ENCODE assay signal across 8 cellular contexts in the genomic region with DNA sequence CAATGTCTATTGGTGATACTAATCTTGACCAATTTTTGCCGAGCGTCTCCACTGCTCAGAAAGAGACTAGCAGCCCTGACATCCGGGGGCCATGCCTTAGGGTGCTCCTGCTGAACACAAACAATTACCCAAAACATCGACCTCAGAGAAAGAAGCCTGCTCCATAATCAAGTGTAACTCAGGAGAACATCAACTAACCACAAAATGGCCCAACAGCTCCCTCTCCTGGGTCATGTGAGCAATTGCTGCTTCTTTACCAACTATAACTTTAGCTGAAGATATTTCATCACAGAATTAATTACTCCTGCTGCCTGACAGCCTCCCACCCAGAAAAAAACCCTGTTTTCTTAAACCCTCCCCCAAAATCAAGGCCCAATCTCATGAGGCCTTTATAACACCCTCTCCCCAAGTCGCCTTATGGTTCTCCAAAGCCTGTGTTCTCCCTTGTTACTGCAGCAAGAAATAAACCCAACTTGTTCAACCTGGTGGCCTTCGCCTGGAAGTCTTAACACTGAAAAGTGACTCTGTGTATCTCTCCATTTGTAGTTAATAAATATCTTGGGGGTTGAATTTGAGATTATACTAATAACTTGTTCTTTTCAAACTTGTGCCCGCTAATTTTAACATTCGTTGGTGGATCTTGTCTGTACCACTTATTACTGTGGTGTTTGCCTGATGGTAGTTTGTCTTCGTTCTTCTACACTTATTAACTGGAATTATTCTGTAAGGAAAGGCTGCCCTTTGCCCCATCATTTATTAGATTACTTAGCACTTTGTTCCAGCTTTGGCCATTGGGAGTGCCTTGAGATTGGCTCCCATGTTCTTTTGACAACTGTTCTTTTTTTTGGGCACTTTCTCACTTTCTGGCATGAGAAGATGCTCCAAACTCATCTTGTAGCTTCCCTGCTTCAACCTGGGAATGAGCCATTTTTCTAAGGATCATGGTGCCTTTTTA. TPM values are rescaled to one million over a fixed set of nuclear protein-coding genes. Genes with fewer than 3 reads are reported as not detected.
DNase-seq lines count a peak whose midpoint lies in the region; FAIRE-seq and TF ChIP-seq lines count a peak whose summit lies in the region.

No MANE protein-coding gene starts in this region.

- H3K9me3 Mint-ChIP-seq in activated naive CD4-positive, alpha-beta T cell treated with anti-CD3 and anti-CD28 coated beads, Interleukin-2, amount 10 ng/mL, durations not matched to agents 7 days and 5 days: no peaks in the 10 kb centered on the region

- peaks cover 38% of the 10 kb centered on the region for H3K27me3 Mint-ChIP-seq in activated naive CD4-positive, alpha-beta T cell treated with anti-CD3 and anti-CD28 coated beads, Interleukin-2, amount 10 ng/mL, durations not matched to agents 7 days and 5 days

- H3K4me3 Mint-ChIP-seq in activated naive CD4-positive, alpha-beta T cell treated with anti-CD3 and anti-CD28 coated beads, Interleukin-2, amount 10 ng/mL, durations not matched to agents 7 days and 5 days: no peak overlapping the region

- no peaks in the 10 kb centered on the region for H3F3A ChIP-seq in SK-N-SH (replicated peaks; ENCODE audit: insufficient read depth)

- no peaks in the 10 kb centered on the region for H3K36me3 ChIP-seq in SK-N-SH (replicated peaks in 1 of 2; ENCODE audit: control insufficient read depth in 1 of 2, insufficient read depth in 2 of 2, low read length in 1 of 2)

- peak; percentile 93 for DNase-seq in AG08395 (ENCODE audit: low spot score)
- peak; percentile 70 for DNase-seq in GM19238 (ENCODE audit: insufficient read length, low spot score)
- DNase-seq in NB4 (ENCODE audit: low read depth): peak; percentile 94
- peak; percentile 86 for DNase-seq in SK-N-SH
- peak; percentile 82 for DNase-seq in activated naive CD4-positive, alpha-beta T cell treated with anti-CD3 and anti-CD28 coated beads, Interleukin-2, amount 10 ng/mL, durations not matched to agents 7 days and 5 days
- DNase-seq in glomerular visceral epithelial cell (ENCODE audit: extremely low spot score): peak; percentile 70
- DNase-seq in pons (ENCODE audit: low spot score): peak; percentile 91
- DNase-seq in urothelium cell line (ENCODE audit: low spot score): peak; percentile 86

- H2AFZ ChIP-seq in SK-N-SH (ENCODE audit: low read depth): 0 out of 2 replicates have a peak overlapping the region, but pooled peaks have one; percentile 18

- H3K4me1 ChIP-seq in SK-N-SH (ENCODE audit: control insufficient read depth in 1 of 2, insufficient read depth in 2 of 2, low read depth in 1 of 2, low read length in 1 of 2): no peaks in the 10 kb centered on the region

- no peaks in the 10 kb centered on the region for H4K20me1 ChIP-seq in SK-N-SH (ENCODE audit: insufficient read depth)

- H3K9ac ChIP-seq in SK-N-SH: no peak overlapping the region

- no peaks in the 10 kb centered on the region for H3K36me3 Mint-ChIP-seq in activated naive CD4-positive, alpha-beta T cell treated with anti-CD3 and anti-CD28 coated beads, Interleukin-2, amount 10 ng/mL, durations not matched to agents 7 days and 5 days

- H3K4me3 ChIP-seq in NB4 (ENCODE audit: low read depth, low read length): no peak overlapping the region
- H3K4me3 ChIP-seq in SK-N-SH (ENCODE audit: low read depth in 2 of 2, low read length in 1 of 2): no peak overlapping the region; a peak in 1 of 4 replicates

- no peaks in the 10 kb centered on the region for H3K79me2 ChIP-seq in SK-N-SH (ENCODE audit: insufficient read depth)

- CTCF ChIA-PET in SK-N-SH (lab: Yijun Ruan, JAX): interaction anchor here (0.6 to 6.6 kb wide), 104 partner anchors 8 to 936 kb away, joined by 3 to 149 read pairs (median 5); partner anchors contain the start of genes CCM2, H2AZ2, MYO1G and NACAD
- CTCF ChIA-PET in activated naive CD4-positive, alpha-beta T cell treated with anti-CD3 and anti-CD28 coated beads, Interleukin-2, amount 10 ng/mL, durations not matched to agents 7 days and 5 days (lab: Charles Lee): interaction anchor here (0.6 to 5.9 kb wide), 41 partner anchors 9 to 653 kb away, joined by 3 to 102 read pairs (median 4); partner anchors contain the start of genes H2AZ2, OGDH and TBRG4

- no peaks in the 10 kb centered on the region for H3K9me3 ChIP-seq in SK-N-SH

- no peak for TF ChIP-seq POLR2A in NB4 (IDR thresholded peaks at IDR 0.05; ENCODE audit: extremely low read depth, insufficient read length)

- peaks cover 9% of the 10 kb centered on the region; the same call in 1 of the 2 replicates for H3K27me3 ChIP-seq in SK-N-SH (ENCODE audit: insufficient read depth)

- no peaks in the 10 kb centered on the region for H3K9me2 ChIP-seq in SK-N-SH

- no peak overlapping the region for H3K4me2 ChIP-seq in SK-N-SH

- TF ChIP-seq CTCF in NB4 (IDR thresholded peaks at IDR 0.05; ENCODE audit: low read depth, low read length): peak; percentile 90
- peak; percentile 99 for TF ChIP-seq CTCF in SK-N-SH (IDR thresholded peaks at IDR 0.05)

- POLR2A ChIA-PET in SK-N-SH (lab: Yijun Ruan, JAX): interaction anchor here (0.7 to 2.1 kb wide), 6 partner anchors 24 to 331 kb away, joined by 3 to 8 read pairs (median 4); partner anchors contain the start of genes H2AZ2 and TBRG4

- peaks cover 32% of the 10 kb centered on the region for H3K4me1 Mint-ChIP-seq in activated naive CD4-positive, alpha-beta T cell treated with anti-CD3 and anti-CD28 coated beads, Interleukin-2, amount 10 ng/mL, durations not matched to agents 7 days and 5 days

- no peak for FAIRE-seq in urothelium cell line (lab: Jason Lieb, UNC)

- H3K27ac ChIP-seq in SK-N-SH (ENCODE audit: low read depth in 2 of 2, low read length in 1 of 2): no peak overlapping the region

- no peak overlapping the region for H3K27ac Mint-ChIP-seq in activated naive CD4-positive, alpha-beta T cell treated with anti-CD3 and anti-CD28 coated beads, Interleukin-2, amount 10 ng/mL, durations not matched to agents 7 days and 5 days

- WGBS in SK-N-SH (ENCODE audit: low lambda C conversion rate): 36% methylated on average over 9 of the region's 9 CpGs

- no peak for TF ChIP-seq EP300 in SK-N-SH (IDR thresholded peaks at IDR 0.05; ENCODE audit: borderline replicate concordance in 1 of 2, low read depth in 1 of 2, low read length in 1 of 2)

- peak; percentile 100 for TF ChIP-seq RAD21 in SK-N-SH (IDR thresholded peaks at IDR 0.05; ENCODE audit: low read length)

TF ChIP-seq in SK-N-SH, 30 proteins besides CTCF, POLR2A, EP300 and RAD21:
- TF ChIP-seq, protein P1, sequence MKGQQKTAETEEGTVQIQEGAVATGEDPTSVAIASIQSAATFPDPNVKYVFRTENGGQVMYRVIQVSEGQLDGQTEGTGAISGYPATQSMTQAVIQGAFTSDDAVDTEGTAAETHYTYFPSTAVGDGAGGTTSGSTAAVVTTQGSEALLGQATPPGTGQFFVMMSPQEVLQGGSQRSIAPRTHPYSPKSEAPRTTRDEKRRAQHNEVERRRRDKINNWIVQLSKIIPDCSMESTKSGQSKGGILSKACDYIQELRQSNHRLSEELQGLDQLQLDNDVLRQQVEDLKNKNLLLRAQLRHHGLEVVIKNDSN (IDR thresholded peaks at IDR 0.05; ENCODE audit: borderline replicate concordance, low read depth): peak; percentile 34; the same call in 1 of the 2 replicates
- TF ChIP-seq RCOR1 (IDR thresholded peaks at IDR 0.05; ENCODE audit: low read length) (peak; percentile 33; the same call in 1 of the 2 replicates), SMC3 (IDR thresholded peaks at IDR 0.05; ENCODE audit: low read depth, low read length) (peak; percentile 94), MXI1 (IDR thresholded peaks at IDR 0.05; ENCODE audit: low read depth, low read length) (no peak), POLR2AphosphoS5 (IDR thresholded peaks at IDR 0.05; ENCODE audit: low read depth, low read length) (no peak), CHD2 (IDR thresholded peaks at IDR 0.05; ENCODE audit: low read length, partially characterized antibody) (peak; percentile 29)
- TF ChIP-seq, protein P2, sequence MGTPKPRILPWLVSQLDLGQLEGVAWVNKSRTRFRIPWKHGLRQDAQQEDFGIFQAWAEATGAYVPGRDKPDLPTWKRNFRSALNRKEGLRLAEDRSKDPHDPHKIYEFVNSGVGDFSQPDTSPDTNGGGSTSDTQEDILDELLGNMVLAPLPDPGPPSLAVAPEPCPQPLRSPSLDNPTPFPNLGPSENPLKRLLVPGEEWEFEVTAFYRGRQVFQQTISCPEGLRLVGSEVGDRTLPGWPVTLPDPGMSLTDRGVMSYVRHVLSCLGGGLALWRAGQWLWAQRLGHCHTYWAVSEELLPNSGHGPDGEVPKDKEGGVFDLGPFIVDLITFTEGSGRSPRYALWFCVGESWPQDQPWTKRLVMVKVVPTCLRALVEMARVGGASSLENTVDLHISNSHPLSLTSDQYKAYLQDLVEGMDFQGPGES (IDR thresholded peaks at IDR 0.05; ENCODE audit: low read depth, low read length): 0 out of 2 replicates have a peak, but pooled peaks have one; percentile 2

RNA-seq across cellular contexts. Expression of gene RAMP3, which starts 21.2 kb away (rescaled TPM):
- polyA plus RNA-seq in SK-N-SH (2012; rRNA removed): not detected in 2 replicates
- 0.03 and 0.04 TPM in 2 replicates for polyA plus RNA-seq in SK-N-SH (2012; cell fraction: cytosol; rRNA removed)
- polyA plus RNA-seq in SK-N-SH (2012; cell fraction: nucleus; rRNA removed): not detected in 2 replicates

RNA-seq across cellular contexts. Expression of gene TBRG4, which starts 24.9 kb away (rescaled TPM):
- polyA plus RNA-seq in SK-N-SH (2012; rRNA removed): 76.2 and 89.4 TPM in 2 replicates
- 29.3 and 48.3 TPM in 2 replicates for polyA plus RNA-seq in SK-N-SH (2012; cell fraction: cytosol; rRNA removed)
- polyA plus RNA-seq in SK-N-SH (2012; cell fraction: nucleus; rRNA removed): 211 and 212 TPM in 2 replicates

RNA-seq across cellular contexts. Expression of gene NACAD, which starts 47.6 kb away (rescaled TPM):
- 1.5 and 2.8 TPM in 2 replicates for polyA plus RNA-seq in SK-N-SH (2012; rRNA removed)
- 1.1 and 1.9 TPM in 2 replicates for polyA plus RNA-seq in SK-N-SH (2012; cell fraction: cytosol; rRNA removed)
- polyA plus RNA-seq in SK-N-SH (2012; cell fraction: nucleus; rRNA removed): 5.8 and 9.2 TPM in 2 replicates
